Comparison of ENCODE assay signal across 7 cellular contexts in the genomic region with DNA sequence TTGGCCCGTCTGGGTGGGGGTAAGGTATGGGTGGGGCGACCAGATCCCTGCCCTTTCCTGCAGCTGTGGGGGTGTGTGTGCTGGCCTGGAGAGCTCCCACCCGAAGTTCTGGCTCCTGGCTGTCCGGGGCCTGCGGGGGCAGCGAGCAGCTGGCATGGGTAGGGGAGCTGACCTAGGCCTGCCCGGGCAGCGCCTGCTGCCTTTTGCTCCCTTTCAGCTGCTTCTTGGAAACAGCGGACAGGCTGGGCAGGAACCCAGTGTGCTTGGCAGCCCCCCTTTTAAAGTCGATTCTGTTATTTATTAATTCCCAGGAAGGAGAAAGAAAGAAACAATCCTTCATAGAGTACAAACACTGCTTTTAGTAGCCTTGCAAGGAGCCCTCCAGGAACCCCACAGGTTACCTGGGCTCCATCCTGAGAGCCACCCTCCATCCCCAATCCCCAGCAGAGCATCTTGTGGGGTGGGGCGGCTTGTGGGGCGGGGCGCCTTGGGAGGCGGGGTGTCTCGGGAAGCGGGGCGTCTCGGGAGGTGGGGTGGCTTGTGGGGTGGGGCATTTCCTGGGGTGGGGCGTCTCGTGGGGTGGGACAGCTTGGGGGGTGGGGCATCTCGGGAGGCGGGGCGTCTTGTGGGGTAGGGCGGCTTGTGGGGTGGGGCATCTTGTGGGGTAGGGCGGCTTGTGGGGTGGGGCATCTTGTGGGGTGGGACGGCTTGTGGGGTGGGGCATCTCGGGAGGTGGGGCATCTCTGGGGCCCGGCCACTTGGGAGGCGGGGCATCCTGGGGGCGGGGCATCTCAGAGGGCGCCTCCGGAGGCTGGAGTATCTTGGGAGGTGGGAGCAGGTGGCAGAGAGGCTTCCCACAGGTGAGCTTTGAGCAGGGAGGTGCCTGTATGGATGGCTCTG. TPM values are rescaled to one million over a fixed set of nuclear protein-coding genes. Genes with fewer than 3 reads are reported as not detected.
A peak's percentile ranks its signal among the peaks of the same experiment; 100 is the strongest.
DNase-seq lines count a peak whose midpoint lies in the region; ATAC-seq, FAIRE-seq and TF ChIP-seq lines count a peak whose summit lies in the region.

No MANE protein-coding gene starts in this region.

- intact Hi-C loops in activated CD4-positive, alpha-beta memory T cell treated with anti-CD3 and anti-CD28 coated beads for 36 hours (cut with micrococcal nuclease), result no loop called here

- peaks cover 44% of the 10 kb centered on the region for H3K4me1 Mint-ChIP-seq in activated CD4-positive, alpha-beta memory T cell treated with anti-CD3 and anti-CD28 coated beads for 36 hours (ENCODE audit: low read depth)

- peaks cover 2% of the 10 kb centered on the region for H3K36me3 Mint-ChIP-seq in activated CD4-positive, alpha-beta memory T cell treated with anti-CD3 and anti-CD28 coated beads for 36 hours

- H3K27ac Mint-ChIP-seq in activated CD4-positive, alpha-beta memory T cell treated with anti-CD3 and anti-CD28 coated beads for 36 hours, result no peak overlapping the region

- peak; percentile 55 for FAIRE-seq in islet of Langerhans (lab: Jason Lieb, UNC)

- H3K27me3 Mint-ChIP-seq in activated CD4-positive, alpha-beta memory T cell treated with anti-CD3 and anti-CD28 coated beads for 36 hours, result no peaks in the 10 kb centered on the region

- no peak for ATAC-seq in GM19395 (IDR thresholded peaks at IDR 0.05; ENCODE audit: unreplicated experiment)

- no peak overlapping the region for H3K4me3 ChIP-seq in HEK293 (ENCODE audit: low read depth, low read length)

- peak; percentile 32 for DNase-seq in activated CD4-positive, alpha-beta memory T cell treated with anti-CD3 and anti-CD28 coated beads for 36 hours
- DNase-seq in OCI-M2 (lab: John Stamatoyannopoulos, UW; ENCODE audit: unreplicated experiment) (no peak), NCI-H2227 (lab: John Stamatoyannopoulos, UW; ENCODE audit: unreplicated experiment) (no peak)

- H3K27ac ChIP-seq in HEK293 (ENCODE audit: extremely low read depth, low read depth, low read length) (no peak overlapping the region), temporal lobe (ENCODE audit: low read depth, low read length) (peak overlapping the region; percentile 78)

- no peaks in the 10 kb centered on the region for H3K4me1 ChIP-seq in HEK293 (ENCODE audit: control insufficient read depth, insufficient read depth, low read length)

- TF ChIP-seq CTCF in HEK293 (tag by site-specific recombination; IDR thresholded peaks at IDR 0.05), result no peak

- no peaks in the 10 kb centered on the region for H3K9me3 ChIP-seq in HEK293 (ENCODE audit: control insufficient read depth, insufficient read depth, low read depth, low read length)

- no peaks in the 10 kb centered on the region for H3K9me3 Mint-ChIP-seq in activated CD4-positive, alpha-beta memory T cell treated with anti-CD3 and anti-CD28 coated beads for 36 hours

- CTCF ChIA-PET in HEK293 (lab: Yijun Ruan, JAX), result interaction anchor here (0.5 kb wide), 1 partner anchor 868 kb away, joined by 3 read pairs; no protein-coding TSS in a partner anchor
- CTCF ChIA-PET in activated CD4-positive, alpha-beta memory T cell treated with anti-CD3 and anti-CD28 coated beads for 36 hours (lab: Charles Lee), result interaction anchor here (1.0 to 1.4 kb wide), 2 partner anchors 16 to 79 kb away, joined by 3 to 5 read pairs; a partner anchor contains a TSS

- peaks cover 0 to 76% of the 10 kb centered on the region in 2 experiments; a peak in 1 of 3 replicates for H3K36me3 ChIP-seq in HEK293 (ENCODE audit: control insufficient read depth in 2 of 2, insufficient read depth in 1 of 2, low read length in 2 of 2)

- POLR2A ChIA-PET in HEK293 (lab: Yijun Ruan, JAX), result interaction anchor here (1.5 kb wide), 1 partner anchor 16 kb away, joined by 10 read pairs; a partner anchor contains a TSS
- POLR2A ChIA-PET in activated CD4-positive, alpha-beta memory T cell treated with anti-CD3 and anti-CD28 coated beads for 36 hours (lab: Charles Lee), result no interaction called here

- H3K4me3 Mint-ChIP-seq in activated CD4-positive, alpha-beta memory T cell treated with anti-CD3 and anti-CD28 coated beads for 36 hours, result no peak overlapping the region

TF ChIP-seq in HEK293, 187 proteins besides CTCF, POLR2A, EP300 and RAD21:
- TF ChIP-seq, protein P1, sequence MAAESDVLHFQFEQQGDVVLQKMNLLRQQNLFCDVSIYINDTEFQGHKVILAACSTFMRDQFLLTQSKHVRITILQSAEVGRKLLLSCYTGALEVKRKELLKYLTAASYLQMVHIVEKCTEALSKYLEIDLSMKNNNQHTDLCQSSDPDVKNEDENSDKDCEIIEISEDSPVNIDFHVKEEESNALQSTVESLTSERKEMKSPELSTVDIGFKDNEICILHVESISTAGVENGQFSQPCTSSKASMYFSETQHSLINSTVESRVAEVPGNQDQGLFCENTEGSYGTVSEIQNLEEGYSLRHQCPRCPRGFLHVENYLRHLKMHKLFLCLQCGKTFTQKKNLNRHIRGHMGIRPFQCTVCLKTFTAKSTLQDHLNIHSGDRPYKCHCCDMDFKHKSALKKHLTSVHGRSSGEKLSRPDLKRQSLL (tag by site-specific recombination; IDR thresholded peaks at IDR 0.05), result no peak
- TF ChIP-seq SP2 (tag by site-specific recombination; IDR thresholded peaks at IDR 0.05) (0 out of 2 replicates have a peak, but pooled peaks have one; percentile 47), KLF8 (tag by site-specific recombination; IDR thresholded peaks at IDR 0.05) (peak; percentile 50; the same call in 1 of the 2 replicates), ZNF354C (tag by site-specific recombination; IDR thresholded peaks at IDR 0.05; ENCODE audit: borderline replicate concordance, low read depth) (no peak), ZNF785 (tag by site-specific recombination; IDR thresholded peaks at IDR 0.05) (no peak), ZNF585B (tag by site-specific recombination; IDR thresholded peaks at IDR 0.05) (no peak), ZNF623 (tag by site-specific recombination; IDR thresholded peaks at IDR 0.05) (no peak), ZNF48 (tag by site-specific recombination; IDR thresholded peaks at IDR 0.05) (no peak), ZNF560 (tag by site-specific recombination; IDR thresholded peaks at IDR 0.05; ENCODE audit: borderline replicate concordance) (no peak)
- TF ChIP-seq, protein P2, sequence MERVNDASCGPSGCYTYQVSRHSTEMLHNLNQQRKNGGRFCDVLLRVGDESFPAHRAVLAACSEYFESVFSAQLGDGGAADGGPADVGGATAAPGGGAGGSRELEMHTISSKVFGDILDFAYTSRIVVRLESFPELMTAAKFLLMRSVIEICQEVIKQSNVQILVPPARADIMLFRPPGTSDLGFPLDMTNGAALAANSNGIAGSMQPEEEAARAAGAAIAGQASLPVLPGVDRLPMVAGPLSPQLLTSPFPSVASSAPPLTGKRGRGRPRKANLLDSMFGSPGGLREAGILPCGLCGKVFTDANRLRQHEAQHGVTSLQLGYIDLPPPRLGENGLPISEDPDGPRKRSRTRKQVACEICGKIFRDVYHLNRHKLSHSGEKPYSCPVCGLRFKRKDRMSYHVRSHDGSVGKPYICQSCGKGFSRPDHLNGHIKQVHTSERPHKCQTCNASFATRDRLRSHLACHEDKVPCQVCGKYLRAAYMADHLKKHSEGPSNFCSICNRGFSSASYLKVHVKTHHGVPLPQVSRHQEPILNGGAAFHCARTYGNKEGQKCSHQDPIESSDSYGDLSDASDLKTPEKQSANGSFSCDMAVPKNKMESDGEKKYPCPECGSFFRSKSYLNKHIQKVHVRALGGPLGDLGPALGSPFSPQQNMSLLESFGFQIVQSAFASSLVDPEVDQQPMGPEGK (tag by site-specific recombination; IDR thresholded peaks at IDR 0.05), result no peak
- TF ChIP-seq, protein P3, sequence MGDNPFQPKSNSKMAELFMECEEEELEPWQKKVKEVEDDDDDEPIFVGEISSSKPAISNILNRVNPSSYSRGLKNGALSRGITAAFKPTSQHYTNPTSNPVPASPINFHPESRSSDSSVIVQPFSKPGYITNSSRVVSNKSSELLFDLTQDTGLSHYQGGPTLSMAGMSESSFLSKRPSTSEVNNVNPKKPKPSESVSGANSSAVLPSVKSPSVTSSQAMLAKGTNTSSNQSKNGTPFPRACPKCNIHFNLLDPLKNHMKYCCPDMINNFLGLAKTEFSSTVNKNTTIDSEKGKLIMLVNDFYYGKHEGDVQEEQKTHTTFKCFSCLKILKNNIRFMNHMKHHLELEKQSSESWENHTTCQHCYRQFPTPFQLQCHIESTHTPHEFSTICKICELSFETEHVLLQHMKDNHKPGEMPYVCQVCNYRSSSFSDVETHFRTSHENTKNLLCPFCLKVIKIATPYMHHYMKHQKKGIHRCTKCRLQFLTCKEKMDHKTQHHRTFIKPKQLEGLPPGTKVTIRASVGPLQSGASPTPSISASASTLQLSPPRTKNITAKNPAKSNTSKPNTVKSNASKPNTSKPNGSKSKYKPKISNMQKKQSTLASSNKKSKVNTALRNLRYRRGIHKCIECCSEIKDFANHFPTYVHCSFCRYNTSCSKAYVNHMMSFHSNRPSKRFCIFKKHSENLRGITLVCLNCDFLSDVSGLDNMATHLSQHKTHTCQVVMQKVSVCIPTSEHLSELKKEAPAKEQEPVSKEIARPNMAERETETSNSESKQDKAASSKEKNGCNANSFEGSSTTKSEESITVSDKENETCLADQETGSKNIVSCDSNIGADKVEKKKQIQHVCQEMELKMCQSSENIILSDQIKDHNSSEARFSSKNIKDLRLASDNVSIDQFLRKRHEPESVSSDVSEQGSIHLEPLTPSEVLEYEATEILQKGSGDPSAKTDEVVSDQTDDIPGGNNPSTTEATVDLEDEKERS (tag by site-specific recombination; IDR thresholded peaks at IDR 0.05), result no peak

RNA-seq across cellular contexts. Expression of a gene that starts 7.0 kb away (rescaled TPM):
- total RNA-seq in activated CD4-positive, alpha-beta memory T cell treated with anti-CD3 and anti-CD28 coated beads for 36 hours, result 100 to 1,000 TPM; 177 to 178 TPM
- 93.7 TPM for total RNA-seq in temporal lobe

RNA-seq across cellular contexts. Expression of a gene that starts 16.5 kb away (rescaled TPM):
- 10 to 100 TPM; 33.8 to 40.2 TPM for total RNA-seq in activated CD4-positive, alpha-beta memory T cell treated with anti-CD3 and anti-CD28 coated beads for 36 hours
- total RNA-seq in temporal lobe, result 15.5 TPM
